ENCODE assay signal across 17 cellular contexts in genomic region chr9:135225619-135226228, GRCh38.
"Had no signal": no experiment of that assay in that cellular context is flagged by ENCODE, and none has a peak within 500 bp of the region (broad histone marks: within the 10 kb centered on the region; RNA-seq: fewer than 3 reads in every experiment).

No MANE protein-coding gene starts in this region.

- FAIRE-seq: colon had no signal

- DNase-seq: activated CD4-positive, alpha-beta memory T cell treated with anti-CD3 and anti-CD28 coated beads, Interleukin-2, amount 10 ng/mL, durations not matched to agents 7 days and 5 days; activated CD4-positive, alpha-beta T cell treated with anti-CD3 and anti-CD28 coated beads for 48 hours; activated CD4-positive, CD25-positive, alpha-beta regulatory T cell; activated CD8-positive, alpha-beta memory T cell treated with anti-CD3 and anti-CD28 coated beads, Interleukin-2, amount 10 ng/mL, durations not matched to agents 7 days and 5 days; activated naive CD8-positive, alpha-beta T cell treated with anti-CD3 and anti-CD28 coated beads for 36 hours; amniotic stem cell; foreskin keratinocyte; kidney glomerular epithelial cell; natural killer cell; nucleus accumbens; stimulated activated CD4-positive, alpha-beta T cell treated with anti-CD3 and anti-CD28 coated beads, Interleukin-2, amount 100 ng/mL, for 24 hours; stimulated activated naive CD4-positive, alpha-beta T cell treated with Interleukin-2 at 50 U/mL for 16 hours; T-cell; thyroid gland; uterus had no signal

- H3K4me3 Mint-ChIP-seq: activated CD4-positive, alpha-beta memory T cell treated with anti-CD3 and anti-CD28 coated beads, Interleukin-2, amount 10 ng/mL, durations not matched to agents 7 days and 5 days; activated CD8-positive, alpha-beta memory T cell treated with anti-CD3 and anti-CD28 coated beads, Interleukin-2, amount 10 ng/mL, durations not matched to agents 7 days and 5 days; activated naive CD8-positive, alpha-beta T cell treated with anti-CD3 and anti-CD28 coated beads for 36 hours; natural killer cell; T-cell had no signal

- H3K4me1 Mint-ChIP-seq: activated CD4-positive, alpha-beta memory T cell treated with anti-CD3 and anti-CD28 coated beads, Interleukin-2, amount 10 ng/mL, durations not matched to agents 7 days and 5 days; activated CD8-positive, alpha-beta memory T cell treated with anti-CD3 and anti-CD28 coated beads, Interleukin-2, amount 10 ng/mL, durations not matched to agents 7 days and 5 days; activated naive CD8-positive, alpha-beta T cell treated with anti-CD3 and anti-CD28 coated beads for 36 hours; T-cell had no signal

- H3K36me3 Mint-ChIP-seq: activated CD8-positive, alpha-beta memory T cell treated with anti-CD3 and anti-CD28 coated beads, Interleukin-2, amount 10 ng/mL, durations not matched to agents 7 days and 5 days; activated naive CD8-positive, alpha-beta T cell treated with anti-CD3 and anti-CD28 coated beads for 36 hours; natural killer cell; T-cell had no signal

- H3K9me3 Mint-ChIP-seq: activated CD4-positive, alpha-beta memory T cell treated with anti-CD3 and anti-CD28 coated beads, Interleukin-2, amount 10 ng/mL, durations not matched to agents 7 days and 5 days; activated naive CD8-positive, alpha-beta T cell treated with anti-CD3 and anti-CD28 coated beads for 36 hours; natural killer cell; T-cell had no signal

- H3K27me3 ChIP-seq: cardiac muscle cell, foreskin keratinocyte, thyroid gland, uterus had no signal

- H3K27ac Mint-ChIP-seq: activated CD4-positive, alpha-beta memory T cell treated with anti-CD3 and anti-CD28 coated beads, Interleukin-2, amount 10 ng/mL, durations not matched to agents 7 days and 5 days; activated CD8-positive, alpha-beta memory T cell treated with anti-CD3 and anti-CD28 coated beads, Interleukin-2, amount 10 ng/mL, durations not matched to agents 7 days and 5 days; activated naive CD8-positive, alpha-beta T cell treated with anti-CD3 and anti-CD28 coated beads for 36 hours; natural killer cell; T-cell had no signal

- H3K36me3 ChIP-seq: cardiac muscle cell, thyroid gland, uterus had no signal

- H3K27me3 Mint-ChIP-seq: activated CD4-positive, alpha-beta memory T cell treated with anti-CD3 and anti-CD28 coated beads, Interleukin-2, amount 10 ng/mL, durations not matched to agents 7 days and 5 days; activated CD8-positive, alpha-beta memory T cell treated with anti-CD3 and anti-CD28 coated beads, Interleukin-2, amount 10 ng/mL, durations not matched to agents 7 days and 5 days; activated naive CD8-positive, alpha-beta T cell treated with anti-CD3 and anti-CD28 coated beads for 36 hours had no signal

- H3K27ac ChIP-seq: cardiac muscle cell, foreskin keratinocyte, thyroid gland, uterus had no signal

- H3K4me1 ChIP-seq: foreskin keratinocyte, thyroid gland, uterus had no signal

- H3K4me3 ChIP-seq: cardiac muscle cell, thyroid gland, uterus had no signal

- H3K9me3 ChIP-seq: thyroid gland, uterus had no signal
